Comparison of ENCODE assay signal across 16 cellular contexts in the genomic region with DNA sequence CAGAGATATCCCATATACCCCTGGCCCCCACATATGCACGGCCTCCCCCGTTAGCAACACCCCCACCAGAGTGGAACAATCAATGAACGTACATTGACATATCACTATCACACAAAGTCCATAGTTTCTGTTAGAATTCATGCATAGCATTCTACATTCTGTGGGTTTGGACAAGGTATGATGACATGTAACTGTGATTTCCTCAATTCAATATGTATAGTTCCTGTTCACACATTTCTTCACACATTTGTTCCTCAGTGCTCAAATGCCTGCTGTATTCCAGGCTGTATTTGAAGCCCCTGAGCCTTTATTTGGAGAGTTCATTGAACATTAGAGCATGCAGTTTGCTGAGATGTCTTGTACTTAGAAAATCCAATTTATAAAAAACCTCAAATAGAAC.
DNase-seq lines count a peak whose midpoint lies in the region; ATAC-seq and TF ChIP-seq lines count a peak whose summit lies in the region.
"Had no signal": no experiment of that assay in that cellular context is flagged by ENCODE, and none has a peak within 500 bp of the region (broad histone marks: within the 10 kb centered on the region; RNA-seq: fewer than 3 reads in every experiment).

No MANE protein-coding gene starts in this region.

- H3K4me3 Mint-ChIP-seq in activated CD4-positive, alpha-beta T cell treated with anti-CD3 and anti-CD28 coated beads, Interleukin-2, amount 10 ng/mL, durations not matched to agents 24 days and 14 days, result no peak overlapping the region
- no peak overlapping the region for H3K4me3 Mint-ChIP-seq in activated CD4-positive, alpha-beta T cell treated with anti-CD3 and anti-CD28 coated beads for 36 hours
- no peak overlapping the region for H3K4me3 Mint-ChIP-seq in T-helper 17 cell

- CTCF ChIA-PET in activated CD4-positive, alpha-beta T cell treated with anti-CD3 and anti-CD28 coated beads for 36 hours (lab: Charles Lee), result no interaction called here

- H3K4me3 ChIP-seq in OCI-LY3 (ENCODE audit: low read length), result no peak overlapping the region
- no peak overlapping the region for H3K4me3 ChIP-seq in left lung
- H3K4me3 ChIP-seq: A549, right lobe of liver had no signal

- POLR2A ChIA-PET in activated CD4-positive, alpha-beta T cell treated with anti-CD3 and anti-CD28 coated beads for 36 hours (lab: Charles Lee), result no interaction called here

- H3K27ac Mint-ChIP-seq in activated CD4-positive, alpha-beta T cell treated with anti-CD3 and anti-CD28 coated beads, Interleukin-2, amount 10 ng/mL, durations not matched to agents 24 days and 14 days, result peak overlapping the region; percentile 76
- no peak overlapping the region for H3K27ac Mint-ChIP-seq in activated CD4-positive, alpha-beta T cell treated with anti-CD3 and anti-CD28 coated beads for 36 hours
- H3K27ac Mint-ChIP-seq in T-helper 17 cell, result no peak overlapping the region

- no peak for DNase-seq in activated CD4-positive, alpha-beta T cell treated with anti-CD3 and anti-CD28 coated beads, Interleukin-2, amount 10 ng/mL, durations not matched to agents 24 days and 14 days
- no peak for DNase-seq in activated CD4-positive, alpha-beta T cell treated with anti-CD3 and anti-CD28 coated beads for 36 hours
- DNase-seq in left lung (no peak), substantia nigra (lab: John Stamatoyannopoulos, UW) (no peak), T-helper 17 cell (no peak), SHP77 treated with DMSO at 0.1 percent for 48 hours (lab: John Stamatoyannopoulos, UW) (no peak)
- DNase-seq: activated naive CD4-positive, alpha-beta T cell treated with anti-CD3 and anti-CD28 coated beads, Interleukin-2, amount 50 U/mL, for 16 hours; DMS153; kidney; naive thymus-derived CD8-positive, alpha-beta T cell; NCI-H146; NCI-H524 treated with DMSO at 0.1 percent for 48 hours; right lobe of liver had no signal

- no peak overlapping the region for H2AFZ ChIP-seq in OCI-LY3 (ENCODE audit: low read depth, low read length)

- H3K36me3 ChIP-seq in OCI-LY3 (replicated peaks; ENCODE audit: low read depth, low read length), result peaks cover 13% of the 10 kb centered on the region
- H3K36me3 ChIP-seq in left lung, result no peaks in the 10 kb centered on the region
- H3K36me3 ChIP-seq: right lobe of liver had no signal

- no peak overlapping the region for H3K9ac ChIP-seq in OCI-LY3 (ENCODE audit: low read length)

- H3K27me3 ChIP-seq in OCI-LY3 (ENCODE audit: low read depth, low read length) (no peaks in the 10 kb centered on the region), left lung (no peaks in the 10 kb centered on the region)
- H3K27me3 ChIP-seq: right lobe of liver had no signal

- H3K4me1 Mint-ChIP-seq in activated CD4-positive, alpha-beta T cell treated with anti-CD3 and anti-CD28 coated beads, Interleukin-2, amount 10 ng/mL, durations not matched to agents 24 days and 14 days, result peaks cover 66% of the 10 kb centered on the region
- peaks cover 61% of the 10 kb centered on the region for H3K4me1 Mint-ChIP-seq in activated CD4-positive, alpha-beta T cell treated with anti-CD3 and anti-CD28 coated beads for 36 hours
- peaks cover 32% of the 10 kb centered on the region for H3K4me1 Mint-ChIP-seq in T-helper 17 cell

- H3K36me3 Mint-ChIP-seq in activated CD4-positive, alpha-beta T cell treated with anti-CD3 and anti-CD28 coated beads, Interleukin-2, amount 10 ng/mL, durations not matched to agents 24 days and 14 days (ENCODE audit: low read depth), result peaks cover 35% of the 10 kb centered on the region
- peaks cover 12% of the 10 kb centered on the region for H3K36me3 Mint-ChIP-seq in activated CD4-positive, alpha-beta T cell treated with anti-CD3 and anti-CD28 coated beads for 36 hours (ENCODE audit: low read depth)
- H3K36me3 Mint-ChIP-seq in T-helper 17 cell (ENCODE audit: low read depth), result no peaks in the 10 kb centered on the region
- H3K36me3 Mint-ChIP-seq: naive thymus-derived CD8-positive, alpha-beta T cell had no signal

- intact Hi-C loops in activated CD4-positive, alpha-beta T cell treated with anti-CD3 and anti-CD28 coated beads, Interleukin-2, amount 10 ng/mL, durations not matched to agents 24 days and 14 days (cut with micrococcal nuclease), result no loop called here
- intact Hi-C loops in activated CD4-positive, alpha-beta T cell treated with anti-CD3 and anti-CD28 coated beads for 36 hours (cut with DNase I, micrococcal nuclease), result loop anchor here in 1 of 2 experiments (2.0 kb wide), 1 partner anchor 16 kb away; no protein-coding TSS in a partner anchor
- intact Hi-C loops in left lung (cut with DNase I), result no loop called here

- peaks cover 88% of the 10 kb centered on the region for H3K4me1 ChIP-seq in OCI-LY3 (ENCODE audit: low read length)
- H3K4me1 ChIP-seq in left lung, result peaks cover 6 to 86% of the 10 kb centered on the region in 2 donors

- peaks cover 92% of the 10 kb centered on the region for H3K79me2 ChIP-seq in OCI-LY3 (ENCODE audit: low read length)

- peaks cover 68% of the 10 kb centered on the region for H4K20me1 ChIP-seq in OCI-LY3 (ENCODE audit: insufficient read depth, low read length)

- no peaks in the 10 kb centered on the region for H3K9me3 Mint-ChIP-seq in activated CD4-positive, alpha-beta T cell treated with anti-CD3 and anti-CD28 coated beads, Interleukin-2, amount 10 ng/mL, durations not matched to agents 24 days and 14 days
- no peaks in the 10 kb centered on the region for H3K9me3 Mint-ChIP-seq in activated CD4-positive, alpha-beta T cell treated with anti-CD3 and anti-CD28 coated beads for 36 hours (ENCODE audit: low read depth)
- H3K9me3 Mint-ChIP-seq: naive thymus-derived CD8-positive, alpha-beta T cell had no signal

- H3K27ac ChIP-seq in OCI-LY3 (ENCODE audit: low read length) (peak overlapping the region; percentile 12; the same call in 1 of the 2 replicates), left lung (peak overlapping the region; percentile 44 to 60), substantia nigra (ENCODE audit: low read depth, low read length, poor library complexity, severe bottlenecking) (peak overlapping the region; percentile 16)
- H3K27ac ChIP-seq: right lobe of liver had no signal

- H3K4me2 ChIP-seq in OCI-LY3 (ENCODE audit: low read length), result peak overlapping the region; percentile 31; the same call in 1 of the 2 replicates
- H3K4me2 ChIP-seq: A549 had no signal

- TF ChIP-seq CTCF in OCI-LY3 (IDR thresholded peaks at IDR 0.05; ENCODE audit: low read depth, low read length), result no peak
- TF ChIP-seq CTCF in left lung (IDR thresholded peaks at IDR 0.05), result no peak

- ATAC-seq in activated CD4-positive, alpha-beta T cell treated with anti-CD3 and anti-CD28 coated beads for 36 hours, result no peak
- ATAC-seq in left lung (no peak), T-helper 17 cell (no peak), GM19397 (IDR thresholded peaks at IDR 0.05; ENCODE audit: unreplicated experiment) (no peak)
- ATAC-seq: A549; naive thymus-derived CD8-positive, alpha-beta T cell had no signal

- no peaks in the 10 kb centered on the region for H3K9me3 ChIP-seq in OCI-LY3 (ENCODE audit: insufficient read depth, low read length)
- H3K9me3 ChIP-seq in left lung, result no peaks in the 10 kb centered on the region
- no peaks in the 10 kb centered on the region for H3K9me3 ChIP-seq in T-helper 17 cell (ENCODE audit: control insufficient read depth, low read length, poor library complexity, severe bottlenecking)
- H3K9me3 ChIP-seq: A549, right lobe of liver had no signal

- H3K27me3 Mint-ChIP-seq in activated CD4-positive, alpha-beta T cell treated with anti-CD3 and anti-CD28 coated beads, Interleukin-2, amount 10 ng/mL, durations not matched to agents 24 days and 14 days, result no peaks in the 10 kb centered on the region
- no peaks in the 10 kb centered on the region for H3K27me3 Mint-ChIP-seq in activated CD4-positive, alpha-beta T cell treated with anti-CD3 and anti-CD28 coated beads for 36 hours
- H3K27me3 Mint-ChIP-seq in T-helper 17 cell, result no peaks in the 10 kb centered on the region
- H3K27me3 Mint-ChIP-seq: naive thymus-derived CD8-positive, alpha-beta T cell had no signal
